Comparison of ENCODE assay signal across 1 cellular context in genomic region chr13:19863323-19864017, GRCh38.
A peak's percentile ranks its signal among the peaks of the same experiment; 100 is the strongest.
TF ChIP-seq lines count a peak whose summit lies in the region.

Gene ZMYM5 (minus strand): TSS chr13:19863649. CDS start chr13:19852180, 11,469 bp downstream.

TF ChIP-seq in HepG2, 621 proteins besides CTCF, POLR2A, EP300 and RAD21 (continued from another document and continues in another):
- TF ChIP-seq TP53 (CRISPR knock-in tag; conservative IDR thresholded peaks at IDR 0.05): no peak
- no peak for TF ChIP-seq ARID2 (CRISPR knock-in tag; IDR thresholded peaks at IDR 0.05; ENCODE audit: borderline replicate concordance)
- TF ChIP-seq MAFF (IDR thresholded peaks at IDR 0.05; ENCODE audit: low read depth, low read length): no peak
- no peak for TF ChIP-seq NPAS2 (CRISPR knock-in tag; IDR thresholded peaks at IDR 0.05; ENCODE audit: borderline replicate concordance)
- TF ChIP-seq PAF1 (CRISPR knock-in tag; IDR thresholded peaks at IDR 0.05): no peak
- TF ChIP-seq NCOA1 (CRISPR knock-in tag; IDR thresholded peaks at IDR 0.05): no peak
- TF ChIP-seq PBX3 (CRISPR knock-in tag; IDR thresholded peaks at IDR 0.05; ENCODE audit: borderline replicate concordance): peak; percentile 96; the same call in 1 of the 2 replicates
- no peak for TF ChIP-seq ZKSCAN1 (IDR thresholded peaks at IDR 0.05; ENCODE audit: low read length)
- no peak; the same call in 1 of the 2 replicates for TF ChIP-seq ZHX2 (IDR thresholded peaks at IDR 0.05; ENCODE audit: low read depth)
- TF ChIP-seq ZHX2 (CRISPR knock-in tag; IDR thresholded peaks at IDR 0.05; ENCODE audit: borderline replicate concordance): no peak
- TF ChIP-seq ZBTB38 (CRISPR knock-in tag; IDR thresholded peaks at IDR 0.05): peak; percentile 18; the same call in 1 of the 2 replicates
- TF ChIP-seq ZNF224 (CRISPR knock-in tag; IDR thresholded peaks at IDR 0.05): no peak
- TF ChIP-seq TSC22D2 (CRISPR knock-in tag; IDR thresholded peaks at IDR 0.05; ENCODE audit: borderline replicate concordance): no peak
- TF ChIP-seq PHB2 (IDR thresholded peaks at IDR 0.05; ENCODE audit: partially characterized antibody): no peak
- no peak for TF ChIP-seq ZNF205 (CRISPR knock-in tag; IDR thresholded peaks at IDR 0.05)
- no peak for TF ChIP-seq TBX3 (IDR thresholded peaks at IDR 0.05; ENCODE audit: borderline replicate concordance)
- TF ChIP-seq EHMT2 (IDR thresholded peaks at IDR 0.05; ENCODE audit: borderline replicate concordance, low read depth, low read length): no peak
- peak; percentile 53; the same call in 1 of the 2 replicates for TF ChIP-seq MIER3 (CRISPR knock-in tag; IDR thresholded peaks at IDR 0.05; ENCODE audit: borderline replicate concordance)
- no peak for TF ChIP-seq REST (IDR thresholded peaks at IDR 0.05; ENCODE audit: borderline replicate concordance in 1 of 2, low read depth in 1 of 2, low read length in 2 of 2)
- TF ChIP-seq ZNF136 (CRISPR knock-in tag; IDR thresholded peaks at IDR 0.05; ENCODE audit: low read depth): no peak
- peak; percentile 85 for TF ChIP-seq ZMAT3 (CRISPR knock-in tag; conservative IDR thresholded peaks at IDR 0.05)
- TF ChIP-seq HDAC6 (IDR thresholded peaks at IDR 0.05; ENCODE audit: low read depth, low read length): no peak
- TF ChIP-seq FOXP4 (CRISPR knock-in tag; IDR thresholded peaks at IDR 0.05): no peak
- TF ChIP-seq CREB1 (IDR thresholded peaks at IDR 0.05): peak; percentile 74
- no peak for TF ChIP-seq CREB1 (CRISPR knock-in tag; IDR thresholded peaks at IDR 0.05)
- peak; percentile 76 for TF ChIP-seq HOXA5 (CRISPR knock-in tag; IDR thresholded peaks at IDR 0.05)
- no peak for TF ChIP-seq ZNF615 (CRISPR knock-in tag; IDR thresholded peaks at IDR 0.05; ENCODE audit: borderline replicate concordance)
- no peak for TF ChIP-seq RORA (CRISPR knock-in tag; IDR thresholded peaks at IDR 0.05)
- no peak for TF ChIP-seq SMAD3 (CRISPR knock-in tag; IDR thresholded peaks at IDR 0.05)
- no peak for TF ChIP-seq ZFP37 (CRISPR knock-in tag; IDR thresholded peaks at IDR 0.05; ENCODE audit: borderline replicate concordance)
- TF ChIP-seq ZNF691 (CRISPR knock-in tag; IDR thresholded peaks at IDR 0.05; ENCODE audit: borderline replicate concordance, low read depth): no peak; the same call in 1 of the 2 replicates
- peak; percentile 33 for TF ChIP-seq HNRNPK (IDR thresholded peaks at IDR 0.05; ENCODE audit: low read depth, low read length, poor library complexity, severe bottlenecking)
- no peak for TF ChIP-seq ZBTB4 (CRISPR knock-in tag; IDR thresholded peaks at IDR 0.05; ENCODE audit: borderline replicate concordance)
- 0 out of 2 replicates have a peak, but pooled peaks have one; percentile 39 for TF ChIP-seq NRL (CRISPR knock-in tag; IDR thresholded peaks at IDR 0.05; ENCODE audit: borderline replicate concordance)
- no peak for TF ChIP-seq FOXM1 (CRISPR knock-in tag; IDR thresholded peaks at IDR 0.05)
- peak; percentile 84; the same call in 1 of the 2 replicates for TF ChIP-seq ZNF430 (CRISPR knock-in tag; IDR thresholded peaks at IDR 0.05)
- TF ChIP-seq ZBTB39 (CRISPR knock-in tag; IDR thresholded peaks at IDR 0.05): no peak
